ENCODE assay signal across 15 cellular contexts in genomic region chr7:36387437-36388345, GRCh38. TPM values are rescaled to one million over a fixed set of nuclear protein-coding genes. Genes with fewer than 3 reads are reported as not detected.
DNase-seq lines count a peak whose midpoint lies in the region; FAIRE-seq and TF ChIP-seq lines count a peak whose summit lies in the region.
"Had no signal": no experiment of that assay in that cellular context is flagged by ENCODE, and none has a peak within 500 bp of the region (broad histone marks: within the 10 kb centered on the region; RNA-seq: fewer than 3 reads in every experiment).

No MANE protein-coding gene starts in this region.

- no peaks in the 10 kb centered on the region for H3K27me3 ChIP-seq in CD8-positive, alpha-beta memory T cell (ENCODE audit: insufficient read depth, low read length, poor library complexity, severe bottlenecking)
- no peaks in the 10 kb centered on the region for H3K27me3 ChIP-seq in bronchial epithelial cell (ENCODE audit: control insufficient read depth, insufficient read depth, low read length)
- H3K27me3 ChIP-seq in parathyroid adenoma (ENCODE audit: control insufficient read depth, insufficient read depth, low read length): no peaks in the 10 kb centered on the region
- H3K27me3 ChIP-seq: neutrophil had no signal

- H3K36me3 Mint-ChIP-seq in CD8-positive, alpha-beta memory T cell: no peaks in the 10 kb centered on the region
- no peaks in the 10 kb centered on the region for H3K36me3 Mint-ChIP-seq in chondrocyte (ENCODE audit: low read depth)

- H3K27me3 Mint-ChIP-seq in CD8-positive, alpha-beta memory T cell: no peaks in the 10 kb centered on the region
- no peaks in the 10 kb centered on the region for H3K27me3 Mint-ChIP-seq in chondrocyte (ENCODE audit: low read depth)
- H3K27me3 Mint-ChIP-seq: B cell had no signal

- TF ChIP-seq CTCF in bronchial epithelial cell (IDR thresholded peaks at IDR 0.05; ENCODE audit: insufficient read depth, low read length, severe bottlenecking) (no peak), parathyroid adenoma (IDR thresholded peaks at IDR 0.05) (no peak), chondrocyte (IDR thresholded peaks at IDR 0.05) (no peak)

- H3K4me3 Mint-ChIP-seq in CD8-positive, alpha-beta memory T cell: peak overlapping the region in 1 of 7 donors; percentile 66
- no peak overlapping the region for H3K4me3 Mint-ChIP-seq in chondrocyte (ENCODE audit: unreplicated experiment)

- H3K9me3 ChIP-seq in CD8-positive, alpha-beta memory T cell (ENCODE audit: low read length): no peaks in the 10 kb centered on the region
- H3K9me3 ChIP-seq in parathyroid adenoma (ENCODE audit: control insufficient read depth, low read length): no peaks in the 10 kb centered on the region
- H3K9me3 ChIP-seq: neutrophil had no signal

- peak overlapping the region; percentile 94 for H2AFZ ChIP-seq in parathyroid adenoma

- H3K9ac ChIP-seq in parathyroid adenoma: no peak overlapping the region

- no peaks in the 10 kb centered on the region for H3K79me2 ChIP-seq in parathyroid adenoma

- CTCF ChIA-PET in CD8-positive, alpha-beta memory T cell (lab: Charles Lee): interaction anchor here (2.2 to 3.4 kb wide), 2 partner anchors 21 kb away, joined by 6 to 12 read pairs; a partner anchor contains a TSS

- H3K4me1 ChIP-seq in CD8-positive, alpha-beta memory T cell (ENCODE audit: insufficient read depth, low read length): peaks cover 19% of the 10 kb centered on the region
- H3K4me1 ChIP-seq in parathyroid adenoma: no peaks in the 10 kb centered on the region

- peaks cover 24 to 32% (median 28%) of the 10 kb centered on the region in 3 donors for H3K4me1 Mint-ChIP-seq in CD8-positive, alpha-beta memory T cell
- H3K4me1 Mint-ChIP-seq in chondrocyte (ENCODE audit: low read depth): peaks cover 28% of the 10 kb centered on the region

- peak overlapping the region in 7 of 8 donors; percentile 11 to 81 (median 43) for H3K27ac Mint-ChIP-seq in CD8-positive, alpha-beta memory T cell
- no peak overlapping the region for H3K27ac Mint-ChIP-seq in chondrocyte (ENCODE audit: unreplicated experiment)

- H3K4me3 ChIP-seq in CD8-positive, alpha-beta memory T cell (ENCODE audit: low read length): no peak overlapping the region
- H3K4me3 ChIP-seq in bronchial epithelial cell (ENCODE audit: low read depth, low read length) (no peak overlapping the region), parathyroid adenoma (ENCODE audit: low read depth, low read length) (no peak overlapping the region)
- H3K4me3 ChIP-seq: GM12878 had no signal

- H3K4me2 ChIP-seq in parathyroid adenoma (ENCODE audit: low read length): no peak overlapping the region

- H3K27ac ChIP-seq in CD8-positive, alpha-beta memory T cell (ENCODE audit: low read depth, low read length): no peak overlapping the region
- no peak overlapping the region for H3K27ac ChIP-seq in parathyroid adenoma

- DNase-seq in CD8-positive, alpha-beta memory T cell: no peak
- DNase-seq in HT-29 (ENCODE audit: low spot score) (peak; percentile 58), bronchial epithelial cell (ENCODE audit: low read depth) (peak; percentile 92), foreskin melanocyte (no peak), Kasumi-1 (lab: John Stamatoyannopoulos, UW) (no peak), chondrocyte (ENCODE audit: low spot score) (no peak), NCI-H1105 treated with DMSO at 0.1 percent for 48 hours (lab: John Stamatoyannopoulos, UW) (no peak)
- DNase-seq: activated CD4-positive, CD25-positive, alpha-beta regulatory T cell; activated CD8-positive, alpha-beta memory T cell treated with anti-CD3 and anti-CD28 coated beads, Interleukin-2, amount 50 U/mL, for 4 hours; activated naive CD4-positive, alpha-beta T cell; NCI-H1436 treated with DMSO at 0.1 percent for 48 hours had no signal

- H3K36me3 ChIP-seq in CD8-positive, alpha-beta memory T cell (ENCODE audit: insufficient read depth, low read length): no peaks in the 10 kb centered on the region
- H3K36me3 ChIP-seq in bronchial epithelial cell (ENCODE audit: control insufficient read depth, insufficient read depth, low read length) (no peaks in the 10 kb centered on the region), parathyroid adenoma (ENCODE audit: control insufficient read depth, insufficient read depth, low read length) (no peaks in the 10 kb centered on the region)
- H3K36me3 ChIP-seq: neutrophil had no signal

- FAIRE-seq in bronchial epithelial cell (lab: Jason Lieb, UNC): no peak
- FAIRE-seq: GM12878 had no signal

- POLR2A ChIA-PET in CD8-positive, alpha-beta memory T cell (lab: Charles Lee): interaction anchor here (0.5 to 1.5 kb wide), 2 partner anchors 21 to 35 kb away, joined by 4 to 7 read pairs; no protein-coding TSS in a partner anchor

- H3K9me3 Mint-ChIP-seq in CD8-positive, alpha-beta memory T cell: no peaks in the 10 kb centered on the region
- H3K9me3 Mint-ChIP-seq in chondrocyte (ENCODE audit: low read depth): no peaks in the 10 kb centered on the region

RNA-seq across cellular contexts. Expression of gene ANLN, which starts 2.0 kb away (rescaled TPM):
- total RNA-seq in CD8-positive, alpha-beta memory T cell: 10 to 100 TPM; 29.1 to 31.0 TPM
- polyA plus RNA-seq in CD8-positive, alpha-beta memory T cell: 0.25 TPM
- total RNA-seq in HT-29 (2014; rRNA removed; shearing (Covaris generic)): 46.3 and 50.2 TPM in 2 replicates
- 1.2 and 2.4 TPM in 2 replicates for total RNA-seq in bronchial epithelial cell
- total RNA-seq in chondrocyte: 31.2 to 34.8 TPM (median 33.2 TPM) in 3 replicates

Comparison
In these comparisons a context has a peak if more than half of its experiments do, and no peak if none do; other contexts are left out.
1. DNase-seq: peak in HT-29 (single experiment) and bronchial epithelial cell (single experiment); none in CD8-positive, alpha-beta memory T cell (0 of 5), foreskin melanocyte (single experiment), Kasumi-1 (0 of 2), chondrocyte (single experiment) and NCI-H1105 treated with DMSO at 0.1 percent for 48 hours (single experiment).